Comparison of ENCODE assay signal across 15 cellular contexts in the genomic region with DNA sequence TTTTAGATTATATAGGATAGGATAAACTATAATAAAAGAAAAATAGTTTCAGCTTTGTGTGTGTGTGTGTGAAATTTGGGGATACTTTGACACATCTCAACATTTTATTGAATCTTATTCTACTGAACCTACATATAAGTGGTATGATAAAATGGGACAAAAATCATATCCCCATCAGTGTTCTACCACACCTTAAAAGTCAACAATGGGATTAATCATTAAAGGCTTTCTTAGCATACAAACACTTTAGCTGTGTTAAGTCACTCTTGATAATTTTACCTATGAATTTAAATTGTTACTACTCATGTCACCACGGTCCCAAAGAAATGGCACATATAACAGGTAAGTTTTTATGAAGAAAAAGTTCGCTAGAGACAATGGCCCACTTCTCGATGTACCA.
"Had no signal": no experiment of that assay in that cellular context is flagged by ENCODE, and none has a peak within 500 bp of the region (broad histone marks: within the 10 kb centered on the region; RNA-seq: fewer than 3 reads in every experiment).

No MANE protein-coding gene starts in this region.

- H3K36me3 ChIP-seq: gastrocnemius medialis, upper lobe of left lung had no signal

- H3K27me3 ChIP-seq: gastrocnemius medialis, upper lobe of left lung had no signal

- H3K4me3 ChIP-seq: coronary artery, gastrocnemius medialis, upper lobe of left lung had no signal

- H3K4me1 ChIP-seq: gastrocnemius medialis, upper lobe of left lung had no signal

- H3K9me3 ChIP-seq: gastrocnemius medialis, upper lobe of left lung had no signal

- DNase-seq: activated CD8-positive, alpha-beta memory T cell treated with anti-CD3 and anti-CD28 coated beads, Interleukin-2, amount 50 U/mL, for 48 hours; activated CD8-positive, alpha-beta T cell treated with anti-CD3 and anti-CD28 coated beads, Interleukin-2, amount 10 ng/mL, durations not matched to agents 7 days and 5 days; activated naive CD4-positive, alpha-beta T cell treated with anti-CD3 and anti-CD28 coated beads for 36 hours; effector CD4-positive, alpha-beta T cell; gastrocnemius medialis; islet precursor cell; left ventricle myocardium superior; mesendoderm; nephron progenitor cell; stimulated activated CD4-positive, alpha-beta T cell treated with anti-CD3 and anti-CD28 coated beads, Interleukin-4, amount 100 ng/mL, for 1 hour; stimulated activated CD8-positive, alpha-beta memory T cell treated with anti-CD3 and anti-CD28 coated beads, Interleukin-4, amount 100 ng/mL, for 48 hours; stimulated activated naive CD8-positive, alpha-beta T cell treated with anti-CD3 and anti-CD28 coated beads, Interleukin-15, Interleukin-2, amounts not matched to agents 100 U/mL and 50 U/mL, for 24 hours; upper lobe of left lung had no signal

- H3K27ac ChIP-seq: coronary artery, gastrocnemius medialis, upper lobe of left lung, VCaP had no signal

- ATAC-seq: activated CD8-positive, alpha-beta T cell treated with anti-CD3 and anti-CD28 coated beads, Interleukin-2, amount 10 ng/mL, durations not matched to agents 7 days and 5 days; gastrocnemius medialis; stimulated activated naive CD8-positive, alpha-beta T cell treated with anti-CD3 and anti-CD28 coated beads, Interleukin-15, Interleukin-2, amounts not matched to agents 100 U/mL and 50 U/mL, for 24 hours had no signal
